ENCODE assay signal across 20 cellular contexts in genomic region chr19:46631481-46631880, GRCh38. TPM values are rescaled to one million over a fixed set of nuclear protein-coding genes. Genes with fewer than 3 reads are reported as not detected.
DNase-seq lines count a peak whose midpoint lies in the region; ATAC-seq and TF ChIP-seq lines count a peak whose summit lies in the region.
"Had no signal": no experiment of that assay in that cellular context is flagged by ENCODE, and none has a peak within 500 bp of the region (broad histone marks: within the 10 kb centered on the region; RNA-seq: fewer than 3 reads in every experiment).

No MANE protein-coding gene starts in this region.

- ATAC-seq in HG03196 (IDR thresholded peaks at IDR 0.05; ENCODE audit: unreplicated experiment) = no peak
- ATAC-seq: activated CD8-positive, alpha-beta memory T cell treated with anti-CD3 and anti-CD28 coated beads, Interleukin-2, amount 10 ng/mL, durations not matched to agents 7 days and 5 days; WTC11 had no signal

- DNase-seq in NCI-H2171 treated with DMSO at 0.1 percent for 48 hours (lab: John Stamatoyannopoulos, UW) (peak; percentile 47), NCI-H2171 (lab: John Stamatoyannopoulos, UW) (no peak), left kidney (ENCODE audit: low read depth, low spot score) (peak; percentile 73), type B pancreatic cell (ENCODE audit: extremely low spot score, unreplicated experiment) (no peak), NAMALWA (ENCODE audit: low spot score) (no peak)
- no peak for DNase-seq in activated effector memory CD4-positive, alpha-beta T cell treated with anti-CD3 and anti-CD28 coated beads, Interleukin-2, amount 50 U/mL, for 16 hours
- DNase-seq: 8988T; activated CD8-positive, alpha-beta memory T cell treated with anti-CD3 and anti-CD28 coated beads, Interleukin-2, amount 10 ng/mL, durations not matched to agents 7 days and 5 days; activated naive CD4-positive, alpha-beta T cell treated with Interleukin-2 at 50 U/mL for 16 hours; effector memory CD4-positive, alpha-beta T cell; kidney; NCI-H2081 treated with DMSO at 0.1 percent for 48 hours; retina; stimulated activated CD4-positive, alpha-beta T cell treated with anti-CD3 and anti-CD28 coated beads, Interleukin-4, amount 100 ng/mL, for 4 hours; stimulated activated naive CD4-positive, alpha-beta T cell had no signal

- peak overlapping the region; percentile 36 for H3K27ac Mint-ChIP-seq in type B pancreatic cell
- H3K27ac Mint-ChIP-seq: activated CD8-positive, alpha-beta memory T cell treated with anti-CD3 and anti-CD28 coated beads, Interleukin-2, amount 10 ng/mL, durations not matched to agents 7 days and 5 days; WTC11 had no signal

- peaks cover 28% of the 10 kb centered on the region for H3K27me3 Mint-ChIP-seq in type B pancreatic cell

- no peak for TF ChIP-seq CTCF in type B pancreatic cell (conservative IDR thresholded peaks at IDR 0.05)

- no peaks in the 10 kb centered on the region for H3K36me3 Mint-ChIP-seq in type B pancreatic cell
- H3K36me3 Mint-ChIP-seq: activated CD8-positive, alpha-beta memory T cell treated with anti-CD3 and anti-CD28 coated beads, Interleukin-2, amount 10 ng/mL, durations not matched to agents 7 days and 5 days; WTC11 had no signal

- H3K4me3 Mint-ChIP-seq in type B pancreatic cell = no peak overlapping the region
- H3K4me3 Mint-ChIP-seq: activated CD8-positive, alpha-beta memory T cell treated with anti-CD3 and anti-CD28 coated beads, Interleukin-2, amount 10 ng/mL, durations not matched to agents 7 days and 5 days; WTC11 had no signal

- no peaks in the 10 kb centered on the region for H3K9me3 Mint-ChIP-seq in type B pancreatic cell
- H3K9me3 Mint-ChIP-seq: WTC11 had no signal

- peak overlapping the region; percentile 62 for H3K27ac ChIP-seq in angular gyrus (ENCODE audit: low read depth, low read length)
- H3K27ac ChIP-seq: SK-N-MC had no signal

- peaks cover 22% of the 10 kb centered on the region for H3K4me1 Mint-ChIP-seq in type B pancreatic cell (ENCODE audit: unreplicated experiment)

RNA-seq across cellular contexts. Expression of gene GNG8, which starts 4.5 kb away (rescaled TPM):
- total RNA-seq in type B pancreatic cell (ENCODE audit: low replicate concordance) = 2.4 TPM in 1 of 2 replicates, not detected in the other
- total RNA-seq: bronchial epithelial cell, kidney, WTC11 had no signal

RNA-seq across cellular contexts. Expression of gene PTGIR, which starts 6.6 kb away (rescaled TPM):
- total RNA-seq in type B pancreatic cell (ENCODE audit: low replicate concordance) = 0.46 TPM in 1 of 2 replicates, not detected in the other

RNA-seq across cellular contexts. Expression of gene DACT3, which starts 29.5 kb away (rescaled TPM):
- total RNA-seq in type B pancreatic cell (ENCODE audit: low replicate concordance) = 1.3 and 24.5 TPM in 2 replicates

RNA-seq across cellular contexts. Expression of gene CALM3, which starts 30.4 kb away (rescaled TPM):
- 315 and 335 TPM in 2 replicates for total RNA-seq in type B pancreatic cell (ENCODE audit: low replicate concordance)

Comparison
In these comparisons a context has a peak if more than half of its experiments do, and no peak if none do; other contexts are left out.
1. DNase-seq: peak in NCI-H2171 treated with DMSO at 0.1 percent for 48 hours (single experiment) and left kidney (single experiment); none in NCI-H2171 (single experiment), type B pancreatic cell (single experiment), activated effector memory CD4-positive, alpha-beta T cell treated with anti-CD3 and anti-CD28 coated beads, Interleukin-2, amount 50 U/mL, for 16 hours (single experiment) and NAMALWA (single experiment).